In the genomic region with DNA sequence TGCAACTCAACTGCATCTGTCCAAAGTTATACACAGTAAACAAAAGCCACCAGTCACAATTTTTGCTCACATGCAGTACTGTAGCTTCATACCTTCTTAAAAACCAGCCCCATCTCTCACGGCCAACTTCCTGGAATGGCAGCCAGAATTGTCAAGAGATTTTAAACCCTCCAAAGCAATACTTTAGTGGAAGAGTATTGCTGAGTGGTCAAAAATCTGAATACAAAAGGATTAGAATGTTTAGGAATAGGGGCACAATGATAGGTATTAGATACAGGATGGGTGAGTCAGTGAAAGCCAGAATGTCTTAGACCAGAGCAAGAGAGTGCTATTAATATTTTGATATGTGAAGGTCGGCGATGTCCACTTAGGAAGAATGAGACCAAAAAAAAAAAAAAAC, we compare ENCODE assay signal across 32 cellular contexts.
A peak's percentile ranks its signal among the peaks of the same experiment; 100 is the strongest.
DNase-seq lines count a peak whose midpoint lies in the region; ATAC-seq, FAIRE-seq and TF ChIP-seq lines count a peak whose summit lies in the region.
"Had no signal": no experiment of that assay in that cellular context is flagged by ENCODE, and none has a peak within 500 bp of the region (broad histone marks: within the 10 kb centered on the region; RNA-seq: fewer than 3 reads in every experiment).

No MANE protein-coding gene starts in this region.

- H3K27me3 ChIP-seq in HepG2 (ENCODE audit: control insufficient read depth in 1 of 2, insufficient read depth in 2 of 2, low read length in 2 of 2) (no peaks in the 10 kb centered on the region), right lobe of liver (no peaks in the 10 kb centered on the region), IMR-90 (ENCODE audit: control insufficient read depth, insufficient read depth, low read length) (no peaks in the 10 kb centered on the region), bronchial epithelial cell (ENCODE audit: control insufficient read depth, insufficient read depth, low read length) (no peaks in the 10 kb centered on the region)
- H3K27me3 ChIP-seq: BLaER1; BLaER1 treated with 17β-estradiol and CSF1 and Interleukin-3, amounts not matched to agents 10 nM and 100 nM had no signal

- H2BK15ac ChIP-seq in IMR-90 (ENCODE audit: low read depth, low read length): no peak overlapping the region

- no peaks in the 10 kb centered on the region for H4K20me1 ChIP-seq in HepG2 (ENCODE audit: insufficient read depth, low read length)
- no peaks in the 10 kb centered on the region for H4K20me1 ChIP-seq in IMR-90 (ENCODE audit: insufficient read depth, low read length)
- H4K20me1 ChIP-seq: BLaER1; BLaER1 treated with 17β-estradiol and CSF1 and Interleukin-3, amounts not matched to agents 10 nM and 100 nM had no signal

- no peak for TF ChIP-seq EP300 in HepG2 (IDR thresholded peaks at IDR 0.05; ENCODE audit: low read depth in 2 of 2, low read length in 2 of 2)
- no peak for TF ChIP-seq EP300 in HepG2 (CRISPR knock-in tag; IDR thresholded peaks at IDR 0.05; ENCODE audit: borderline replicate concordance)
- no peak for TF ChIP-seq EP300 in A549 (IDR thresholded peaks at IDR 0.05)

- H2AK9ac ChIP-seq in IMR-90 (replicated peaks; ENCODE audit: low read depth, low read length, poor library complexity): no peak overlapping the region

- no peaks in the 10 kb centered on the region for H3K4me1 ChIP-seq in HepG2 (ENCODE audit: insufficient read depth, low read length)
- H3K4me1 ChIP-seq in right lobe of liver: peaks cover 0 to 14% (median 0%) of the 10 kb centered on the region in 4 donors
- H3K4me1 ChIP-seq in A549: no peaks in the 10 kb centered on the region
- no peaks in the 10 kb centered on the region for H3K4me1 ChIP-seq in IMR-90 (ENCODE audit: control insufficient read depth, insufficient read depth, low read length)
- H3K4me1 ChIP-seq: BE2C; BLaER1; BLaER1 treated with 17β-estradiol and CSF1 and Interleukin-3, amounts not matched to agents 10 nM and 100 nM had no signal

- no peak overlapping the region for H3K4me3 ChIP-seq in HepG2 (replicated peaks in 1 of 3; ENCODE audit: insufficient read depth in 1 of 3, low read depth in 2 of 3, low read length in 3 of 3)
- no peak overlapping the region for H3K4me3 ChIP-seq in right lobe of liver
- no peak overlapping the region for H3K4me3 ChIP-seq in A549
- H3K4me3 ChIP-seq in IMR-90 (ENCODE audit: insufficient read depth, low read depth, low read length): no peak overlapping the region
- no peak overlapping the region for H3K4me3 ChIP-seq in bronchial epithelial cell (ENCODE audit: low read depth, low read length)
- H3K4me3 ChIP-seq: BLaER1; BLaER1 treated with 17β-estradiol and CSF1 and Interleukin-3, amounts not matched to agents 10 nM and 100 nM had no signal

- no peaks in the 10 kb centered on the region for H3K9me1 ChIP-seq in IMR-90 (ENCODE audit: insufficient read depth, low read length)

- H3K9ac ChIP-seq in HepG2 (ENCODE audit: insufficient read depth, low read depth, low read length): no peak overlapping the region
- no peak overlapping the region for H3K9ac ChIP-seq in IMR-90 (ENCODE audit: low read depth, low read length)
- H3K9ac ChIP-seq: BLaER1; BLaER1 treated with 17β-estradiol and CSF1 and Interleukin-3, amounts not matched to agents 10 nM and 100 nM had no signal

- H3K36me3 ChIP-seq in HepG2 (replicated peaks in 1 of 2; ENCODE audit: control insufficient read depth in 1 of 2, insufficient read depth in 2 of 2, low read length in 2 of 2): no peaks in the 10 kb centered on the region
- H3K36me3 ChIP-seq in right lobe of liver: peaks cover 0 to 10% (median 1%) of the 10 kb centered on the region in 4 donors
- H3K36me3 ChIP-seq in IMR-90 (ENCODE audit: control insufficient read depth, insufficient read depth, low read length): no peaks in the 10 kb centered on the region
- no peaks in the 10 kb centered on the region for H3K36me3 ChIP-seq in bronchial epithelial cell (ENCODE audit: control insufficient read depth, insufficient read depth, low read length)
- H3K36me3 ChIP-seq: BE2C; BLaER1; BLaER1 treated with 17β-estradiol and CSF1 and Interleukin-3, amounts not matched to agents 10 nM and 100 nM had no signal

- no peak overlapping the region for H3K4ac ChIP-seq in IMR-90 (ENCODE audit: low read depth, low read length)

- FAIRE-seq in HepG2 (lab: Jason Lieb, UNC): no peak
- no peak for FAIRE-seq in A549 (lab: Jason Lieb, UNC)
- FAIRE-seq in bronchial epithelial cell (lab: Jason Lieb, UNC): peak; percentile 18

- H4K5ac ChIP-seq in IMR-90 (ENCODE audit: low read depth, low read length): no peak overlapping the region

- no peak overlapping the region for H2BK5ac ChIP-seq in IMR-90 (ENCODE audit: low read depth, low read length, poor library complexity, severe bottlenecking)

- H3K9me3 ChIP-seq in HepG2 (ENCODE audit: low read length) (peaks cover 60% of the 10 kb centered on the region), right lobe of liver (no peaks in the 10 kb centered on the region), A549 (no peaks in the 10 kb centered on the region), IMR-90 (ENCODE audit: control insufficient read depth, insufficient read depth, low read length) (no peaks in the 10 kb centered on the region)
- H3K9me3 ChIP-seq: BE2C; BLaER1; BLaER1 treated with 17β-estradiol and CSF1 and Interleukin-3, amounts not matched to agents 10 nM and 100 nM; Caco-2 had no signal

- no peak overlapping the region for H3K4me2 ChIP-seq in HepG2 (ENCODE audit: low read depth, low read length)
- no peak overlapping the region for H3K4me2 ChIP-seq in A549
- H3K4me2 ChIP-seq in IMR-90 (ENCODE audit: low read depth, low read length): no peak overlapping the region
- H3K4me2 ChIP-seq: BLaER1; BLaER1 treated with 17β-estradiol and CSF1 and Interleukin-3, amounts not matched to agents 10 nM and 100 nM had no signal

- H3K14ac ChIP-seq in IMR-90 (replicated peaks; ENCODE audit: low read depth, low read length): no peak overlapping the region

- POLR2A ChIA-PET in HepG2 (lab: Yijun Ruan, JAX): no interaction called here
- POLR2A ChIA-PET in A549 (lab: Yijun Ruan, JAX): no interaction called here
- POLR2A ChIA-PET in IMR-90 (lab: Charles Lee; ENCODE audit: unreplicated experiment): no interaction called here

- no peak overlapping the region for H4K8ac ChIP-seq in IMR-90 (ENCODE audit: low read depth in 2 of 2, low read length in 2 of 2)

- TF ChIP-seq RAD21 in HepG2 (CRISPR knock-in tag; IDR thresholded peaks at IDR 0.05): no peak
- no peak for TF ChIP-seq RAD21 in A549 (conservative IDR thresholded peaks at IDR 0.05 in 1 of 2, IDR thresholded peaks at IDR 0.05 in 1 of 2)
- no peak for TF ChIP-seq RAD21 in IMR-90 (IDR thresholded peaks at IDR 0.05; ENCODE audit: low read length)

- in situ Hi-C loops in HepG2 (cut with HindIII; ENCODE audit: extremely low pct_ligation_motif_present, low pct_unique_long_range_greater_than_20kb): no loop called here
- in situ Hi-C loops in IMR-90 (cut with MboI; ENCODE audit: low sequenced_read_pairs): no loop called here

- H3K56ac ChIP-seq in IMR-90 (ENCODE audit: extremely low read depth, insufficient read depth, low read length): no peak overlapping the region

- BruUV-seq in HepG2 (replicated peaks; lab: Mats Ljungman, UMichigan) (no TSS peak), IMR-90 (replicated peaks; lab: Mats Ljungman, UMichigan) (no TSS peak)

- no peak overlapping the region for H3K18ac ChIP-seq in IMR-90 (ENCODE audit: low read depth, low read length)

- H3K27ac ChIP-seq in HepG2 (ENCODE audit: extremely low read length, insufficient read depth, low read length) (no peak overlapping the region), right lobe of liver (no peak overlapping the region), A549 (no peak overlapping the region), IMR-90 (ENCODE audit: insufficient read depth, low read length) (no peak overlapping the region)
- H3K27ac ChIP-seq: 22Rv1; BLaER1; BLaER1 treated with 17β-estradiol and CSF1 and Interleukin-3, amounts not matched to agents 10 nM and 100 nM; C4-2B had no signal

- CTCF ChIA-PET in HepG2 (lab: Yijun Ruan, JAX; ENCODE audit: low intra/inter-chr PET ratio, low total read pairs): no interaction called here
- CTCF ChIA-PET in A549 (lab: Yijun Ruan, JAX): no interaction called here
- CTCF ChIA-PET in IMR-90 (lab: Yijun Ruan, JAX): no interaction called here

- intact Hi-C loops in HepG2 (cut with micrococcal nuclease; ENCODE audit: unreplicated experiment): no loop called here
- intact Hi-C loops in right lobe of liver (cut with DNase I): no loop called here
- intact Hi-C loops in IMR-90 (cut with micrococcal nuclease): no loop called here
- intact Hi-C loops in posterior cingulate gyrus (cut with DNase I): no loop called here

- TF ChIP-seq POLR2A in HepG2 (IDR thresholded peaks at IDR 0.05; ENCODE audit: insufficient read depth in 1 of 2, low read depth in 2 of 2, low read length in 2 of 2) (no peak), right lobe of liver (IDR thresholded peaks at IDR 0.05) (no peak), A549 (IDR thresholded peaks at IDR 0.05; ENCODE audit: low read length) (no peak), IMR-90 (IDR thresholded peaks at IDR 0.05; ENCODE audit: low read depth, low read length) (no peak)

- no peak overlapping the region for H4K91ac ChIP-seq in IMR-90 (ENCODE audit: insufficient read depth, low read depth, low read length)

- ATAC-seq in HepG2 (no peak), right lobe of liver (no peak), A549 (no peak), IMR-90 (ENCODE audit: low read depth) (no peak), HG02884 (IDR thresholded peaks at IDR 0.05; ENCODE audit: unreplicated experiment) (no peak), HG03460 (IDR thresholded peaks at IDR 0.05; ENCODE audit: unreplicated experiment) (no peak)
- ATAC-seq: CD8-positive, alpha-beta T cell had no signal

- no peaks in the 10 kb centered on the region for H3K79me1 ChIP-seq in IMR-90 (ENCODE audit: low read depth in 1 of 2, low read length in 2 of 2)

- TF ChIP-seq CTCF in HepG2 (CRISPR knock-in tag; IDR thresholded peaks at IDR 0.05): no peak
- no peak for TF ChIP-seq CTCF in right lobe of liver (IDR thresholded peaks at IDR 0.05)
- TF ChIP-seq CTCF in A549 (IDR thresholded peaks at IDR 0.05): no peak
- no peak for TF ChIP-seq CTCF in IMR-90 (conservative IDR thresholded peaks at IDR 0.05; ENCODE audit: low read depth, low read length)
- no peak for TF ChIP-seq CTCF in bronchial epithelial cell (IDR thresholded peaks at IDR 0.05; ENCODE audit: insufficient read depth, low read length, severe bottlenecking)

- DNase-seq in HepG2 (ENCODE audit: low spot score): no peak
- no peak for DNase-seq in right lobe of liver
- DNase-seq in A549 (ENCODE audit: low read depth in 1 of 2, low spot score in 1 of 2): no peak
- no peak for DNase-seq in IMR-90
- DNase-seq in bronchial epithelial cell (ENCODE audit: low read depth): no peak
- DNase-seq in posterior cingulate gyrus: no peak
- DNase-seq: 8988T; ACHN; AML-193; BE2C; C1 segment of cervical spinal cord; Caco-2; Calu3; CD4-positive, alpha-beta memory T cell; CD4-positive, alpha-beta T cell; CD4-positive, CD25-positive, alpha-beta regulatory T cell; CD8-positive, alpha-beta memory T cell; CD8-positive, alpha-beta T cell; COR-L47; DMS 273 treated with DMSO at 0.1 percent for 48 hours; DMS153; DMS53; DMS79; DMS79 treated with DMSO at 0.1 percent for 48 hours; DND-41; EL had no signal

- dilution Hi-C loops in IMR-90 (cut with HindIII; ENCODE audit: low sequenced_read_pairs, unreplicated experiment): no loop called here

- H2AK5ac ChIP-seq in IMR-90 (ENCODE audit: low read depth, low read length): no peak overlapping the region

- no peak overlapping the region for H2AFZ ChIP-seq in HepG2 (ENCODE audit: low read length)
- no peak overlapping the region for H2AFZ ChIP-seq in IMR-90 (replicated peaks; ENCODE audit: low read length, poor library complexity)

- no peak overlapping the region for H2BK120ac ChIP-seq in IMR-90 (ENCODE audit: low read depth, low read length)

- H2BK20ac ChIP-seq in IMR-90 (ENCODE audit: low read depth, low read length): no peak overlapping the region

- H3K79me2 ChIP-seq in HepG2 (ENCODE audit: insufficient read depth, low read length): no peaks in the 10 kb centered on the region

- no peak overlapping the region for H3K23ac ChIP-seq in IMR-90 (ENCODE audit: low read depth, low read length)

- WGBS in HepG2 (ENCODE audit: low lambda C conversion rate): 77% methylated on average over 3 of the region's 3 CpGs
- 84% methylated on average over 3 of the region's 3 CpGs for WGBS in right lobe of liver (ENCODE audit: insufficient coverage, low coverage, low lambda C conversion rate, missing lambda C conversion rate)
- 47% methylated on average over 3 of the region's 3 CpGs for WGBS in A549 (ENCODE audit: missing lambda C conversion rate)
- WGBS in IMR-90 (ENCODE audit: extremely low coverage in 2 of 2, insufficient read length in 1 of 2), 2 experiments: no CpG with 5 or more reads among the region's 3 CpGs
